Comparison of ENCODE assay signal across 10 cellular contexts in the genomic region with DNA sequence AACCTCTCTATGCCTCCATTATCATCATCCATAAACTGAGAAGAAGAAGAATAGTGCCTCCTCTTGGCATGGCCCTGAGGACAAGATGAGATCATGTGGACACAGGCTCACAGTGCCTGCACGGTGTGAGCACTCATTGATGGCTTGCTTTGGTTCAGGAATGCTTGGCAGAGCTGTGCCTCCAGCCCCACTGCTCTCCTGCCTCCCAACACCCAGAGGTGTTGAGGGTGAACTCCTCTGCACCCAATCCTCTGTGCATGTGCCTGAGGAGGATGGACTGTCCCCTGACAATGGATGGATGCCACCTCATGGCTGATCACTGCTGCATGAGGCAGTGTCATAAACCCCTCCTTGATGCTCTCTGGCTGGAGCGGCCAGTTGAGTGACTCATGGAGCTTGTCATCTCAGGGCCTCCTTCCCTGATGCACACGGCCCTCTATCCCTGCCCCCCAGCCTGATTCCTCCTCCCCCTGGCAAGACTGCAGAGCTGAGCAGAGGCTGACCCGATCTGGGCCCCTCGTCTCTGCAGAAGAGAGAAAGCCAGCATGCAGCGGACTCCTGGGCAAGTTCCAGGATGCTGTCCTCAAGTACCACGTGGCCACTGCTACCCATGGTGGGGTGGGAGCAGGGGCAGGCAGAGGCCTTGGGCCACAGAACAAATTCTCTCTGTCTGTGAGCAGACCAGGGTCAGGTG.
DNase-seq lines count a peak whose midpoint lies in the region; ATAC-seq and TF ChIP-seq lines count a peak whose summit lies in the region.
"Had no signal": no experiment of that assay in that cellular context is flagged by ENCODE, and none has a peak within 500 bp of the region (broad histone marks: within the 10 kb centered on the region; RNA-seq: fewer than 3 reads in every experiment).

No MANE protein-coding gene starts in this region.

- DNase-seq in SK-N-SH (no peak), right cardiac atrium (peak; percentile 18 to 65 (median 58)), mesenteric fat pad (ENCODE audit: low spot score) (no peak), erythroblast (lab: John Stamatoyannopoulos, UW) (no peak), SW480 (ENCODE audit: low spot score) (no peak)
- DNase-seq: COR-L47, retina had no signal

- H3K4me1 ChIP-seq in SK-N-SH (ENCODE audit: control insufficient read depth in 1 of 2, insufficient read depth in 2 of 2, low read depth in 1 of 2, low read length in 1 of 2) (peaks cover 12 to 54% of the 10 kb centered on the region in 2 experiments; a peak in 3 of 4 replicates), right cardiac atrium (ENCODE audit: control insufficient read depth, insufficient read depth, low read length) (no peaks in the 10 kb centered on the region)

- ATAC-seq in GM21390 (IDR thresholded peaks at IDR 0.05; ENCODE audit: unreplicated experiment) (peak; percentile 4), right cardiac atrium (peak; percentile 51 to 63), HG02840 (IDR thresholded peaks at IDR 0.05; ENCODE audit: low FRiP score, unreplicated experiment) (no peak)

- peaks cover 19% of the 10 kb centered on the region for H3K79me2 ChIP-seq in SK-N-SH (ENCODE audit: insufficient read depth)

- peak in 1 of 2 experiments; percentile 75; a peak in 1 of 4 replicates for TF ChIP-seq EP300 in SK-N-SH (IDR thresholded peaks at IDR 0.05; ENCODE audit: borderline replicate concordance in 1 of 2, low read depth in 1 of 2, low read length in 1 of 2)

- POLR2A ChIA-PET in SK-N-SH (lab: Yijun Ruan, JAX) = no interaction called here

- TF ChIP-seq POLR2A in erythroblast (IDR thresholded peaks at IDR 0.05; ENCODE audit: low read length) = no peak

- 10% methylated on average over 3 of the region's 7 CpGs for WGBS in SK-N-SH (ENCODE audit: low lambda C conversion rate)
- WGBS in right cardiac atrium = 36% methylated on average over 7 of the region's 7 CpGs

- H3K36me3 ChIP-seq in SK-N-SH (replicated peaks in 1 of 2; ENCODE audit: control insufficient read depth in 1 of 2, insufficient read depth in 2 of 2, low read length in 1 of 2) = peaks cover 0 to 3% of the 10 kb centered on the region in 2 experiments

- no peaks in the 10 kb centered on the region for H3K27me3 ChIP-seq in SK-N-SH (ENCODE audit: insufficient read depth)
- H3K27me3 ChIP-seq in right cardiac atrium (ENCODE audit: control insufficient read depth, insufficient read depth) = no peaks in the 10 kb centered on the region

- peak overlapping the region; percentile 61 for H3K4me2 ChIP-seq in SK-N-SH

- intact Hi-C loops in right cardiac atrium (cut with DNase I) = no loop called here

- peaks cover 42% of the 10 kb centered on the region for H3F3A ChIP-seq in SK-N-SH (replicated peaks; ENCODE audit: insufficient read depth)

- CTCF ChIA-PET in SK-N-SH (lab: Yijun Ruan, JAX) = no interaction called here

- no peak for TF ChIP-seq CTCF in 22Rv1 (IDR thresholded peaks at IDR 0.05)
- TF ChIP-seq CTCF in SK-N-SH (IDR thresholded peaks at IDR 0.05) = peak; percentile 8; the same call in 1 of the 2 replicates

- H3K4me3 ChIP-seq in SK-N-SH (ENCODE audit: low read depth in 2 of 2, low read length in 1 of 2) (no peak overlapping the region), right cardiac atrium (ENCODE audit: low read length) (no peak overlapping the region)

- no peak overlapping the region; the same call in 1 of the 2 replicates for H2AFZ ChIP-seq in SK-N-SH (ENCODE audit: low read depth)

- peak overlapping the region; percentile 96 for H3K27ac ChIP-seq in 22Rv1
- H3K27ac ChIP-seq in SK-N-SH (ENCODE audit: low read depth in 2 of 2, low read length in 1 of 2) = peak overlapping the region; percentile 36 to 69; a peak in 3 of 4 replicates
- H3K27ac ChIP-seq in right cardiac atrium (ENCODE audit: low read length) = no peak overlapping the region

- H4K20me1 ChIP-seq in SK-N-SH (ENCODE audit: insufficient read depth) = no peaks in the 10 kb centered on the region

- TF ChIP-seq RAD21 in SK-N-SH (IDR thresholded peaks at IDR 0.05; ENCODE audit: low read length) = no peak

- no peaks in the 10 kb centered on the region for H3K9me2 ChIP-seq in SK-N-SH

- peak overlapping the region; percentile 56; the same call in 1 of the 2 replicates for H3K9ac ChIP-seq in SK-N-SH

- H3K9me3 ChIP-seq in SK-N-SH (no peaks in the 10 kb centered on the region; the same call in 1 of the 2 replicates), right cardiac atrium (ENCODE audit: control insufficient read depth, low read length) (no peaks in the 10 kb centered on the region)

TF ChIP-seq in SK-N-SH, 30 proteins besides CTCF, POLR2A, EP300 and RAD21 (continues in another document):
- TF ChIP-seq, protein P1, sequence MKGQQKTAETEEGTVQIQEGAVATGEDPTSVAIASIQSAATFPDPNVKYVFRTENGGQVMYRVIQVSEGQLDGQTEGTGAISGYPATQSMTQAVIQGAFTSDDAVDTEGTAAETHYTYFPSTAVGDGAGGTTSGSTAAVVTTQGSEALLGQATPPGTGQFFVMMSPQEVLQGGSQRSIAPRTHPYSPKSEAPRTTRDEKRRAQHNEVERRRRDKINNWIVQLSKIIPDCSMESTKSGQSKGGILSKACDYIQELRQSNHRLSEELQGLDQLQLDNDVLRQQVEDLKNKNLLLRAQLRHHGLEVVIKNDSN (IDR thresholded peaks at IDR 0.05; ENCODE audit: borderline replicate concordance, low read depth) = peak; percentile 83; the same call in 1 of the 2 replicates
- TF ChIP-seq POLR2AphosphoS5 (IDR thresholded peaks at IDR 0.05; ENCODE audit: low read depth, low read length) (peak; percentile 18; the same call in 1 of the 2 replicates), FOXJ3 (CRISPR knock-in tag; IDR thresholded peaks at IDR 0.05) (no peak), MEF2A (IDR thresholded peaks at IDR 0.05; ENCODE audit: borderline replicate concordance, low read depth) (no peak), RXRA (IDR thresholded peaks at IDR 0.05; ENCODE audit: borderline replicate concordance, low read depth) (peak; percentile 59; the same call in 1 of the 2 replicates), RFX5 (IDR thresholded peaks at IDR 0.05; ENCODE audit: low read length) (no peak), JUND (IDR thresholded peaks at IDR 0.05) (peak; percentile 69), FOSL2 (IDR thresholded peaks at IDR 0.05; ENCODE audit: borderline replicate concordance, low read depth) (peak; percentile 87), TEAD4 (IDR thresholded peaks at IDR 0.05; ENCODE audit: borderline replicate concordance, insufficient read depth) (peak; percentile 53; the same call in 1 of the 2 replicates), NRF1 (IDR thresholded peaks at IDR 0.05; ENCODE audit: low read depth, low read length) (no peak), TAF1 (IDR thresholded peaks at IDR 0.05; ENCODE audit: borderline replicate concordance, low read depth, low read length) (no peak), SMC3 (IDR thresholded peaks at IDR 0.05; ENCODE audit: low read depth, low read length) (no peak), NFIC (IDR thresholded peaks at IDR 0.05; ENCODE audit: borderline replicate concordance) (peak; percentile 75), MXI1 (IDR thresholded peaks at IDR 0.05; ENCODE audit: low read depth, low read length) (no peak), USF2 (IDR thresholded peaks at IDR 0.05; ENCODE audit: borderline replicate concordance, low read depth, low read length) (no peak)
- TF ChIP-seq, protein P2, sequence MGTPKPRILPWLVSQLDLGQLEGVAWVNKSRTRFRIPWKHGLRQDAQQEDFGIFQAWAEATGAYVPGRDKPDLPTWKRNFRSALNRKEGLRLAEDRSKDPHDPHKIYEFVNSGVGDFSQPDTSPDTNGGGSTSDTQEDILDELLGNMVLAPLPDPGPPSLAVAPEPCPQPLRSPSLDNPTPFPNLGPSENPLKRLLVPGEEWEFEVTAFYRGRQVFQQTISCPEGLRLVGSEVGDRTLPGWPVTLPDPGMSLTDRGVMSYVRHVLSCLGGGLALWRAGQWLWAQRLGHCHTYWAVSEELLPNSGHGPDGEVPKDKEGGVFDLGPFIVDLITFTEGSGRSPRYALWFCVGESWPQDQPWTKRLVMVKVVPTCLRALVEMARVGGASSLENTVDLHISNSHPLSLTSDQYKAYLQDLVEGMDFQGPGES (IDR thresholded peaks at IDR 0.05; ENCODE audit: low read depth, low read length) = no peak
- TF ChIP-seq, protein P3, sequence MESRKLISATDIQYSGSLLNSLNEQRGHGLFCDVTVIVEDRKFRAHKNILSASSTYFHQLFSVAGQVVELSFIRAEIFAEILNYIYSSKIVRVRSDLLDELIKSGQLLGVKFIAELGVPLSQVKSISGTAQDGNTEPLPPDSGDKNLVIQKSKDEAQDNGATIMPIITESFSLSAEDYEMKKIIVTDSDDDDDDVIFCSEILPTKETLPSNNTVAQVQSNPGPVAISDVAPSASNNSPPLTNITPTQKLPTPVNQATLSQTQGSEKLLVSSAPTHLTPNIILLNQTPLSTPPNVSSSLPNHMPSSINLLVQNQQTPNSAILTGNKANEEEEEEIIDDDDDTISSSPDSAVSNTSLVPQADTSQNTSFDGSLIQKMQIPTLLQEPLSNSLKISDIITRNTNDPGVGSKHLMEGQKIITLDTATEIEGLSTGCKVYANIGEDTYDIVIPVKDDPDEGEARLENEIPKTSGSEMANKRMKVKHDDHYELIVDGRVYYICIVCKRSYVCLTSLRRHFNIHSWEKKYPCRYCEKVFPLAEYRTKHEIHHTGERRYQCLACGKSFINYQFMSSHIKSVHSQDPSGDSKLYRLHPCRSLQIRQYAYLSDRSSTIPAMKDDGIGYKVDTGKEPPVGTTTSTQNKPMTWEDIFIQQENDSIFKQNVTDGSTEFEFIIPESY (IDR thresholded peaks at IDR 0.05; ENCODE audit: borderline replicate concordance, low read depth) = no peak

Comparison
In these comparisons a context has a peak if more than half of its experiments do, and no peak if none do; other contexts are left out.
1. DNase-seq: peak in right cardiac atrium (3 of 3); none in SK-N-SH (single experiment), mesenteric fat pad (single experiment), erythroblast (0 of 2) and SW480 (single experiment).